Comparison of ENCODE assay signal across 13 cellular contexts in the genomic region with DNA sequence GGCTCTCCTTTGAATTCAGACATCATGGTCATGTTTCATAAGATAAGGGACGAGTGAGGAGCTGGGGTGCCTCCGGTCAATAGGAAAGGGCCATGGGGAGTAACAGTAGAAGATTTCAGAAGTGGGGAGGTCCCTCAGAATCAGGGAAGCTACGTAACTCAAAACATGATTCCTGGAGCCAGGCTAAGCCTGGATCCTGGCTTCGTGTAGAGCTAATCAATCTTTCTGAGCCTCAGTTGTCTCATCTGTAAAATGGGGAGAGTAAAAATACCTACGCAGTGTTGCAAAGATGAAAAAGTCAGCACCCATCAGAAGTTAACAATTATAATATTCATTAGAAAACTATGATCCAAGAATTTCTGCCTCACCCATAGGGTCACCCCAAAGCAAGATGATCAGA.
"Had no signal": no experiment of that assay in that cellular context is flagged by ENCODE, and none has a peak within 500 bp of the region (broad histone marks: within the 10 kb centered on the region; RNA-seq: fewer than 3 reads in every experiment).

No MANE protein-coding gene starts in this region.

- H3K9me3 ChIP-seq: ascending aorta, mucosa of descending colon had no signal

- DNase-seq: activated CD4-positive, alpha-beta memory T cell treated with anti-CD3 and anti-CD28 coated beads for 36 hours; activated CD4-positive, CD25-positive, alpha-beta regulatory T cell treated with anti-CD3 and anti-CD28 coated beads, Interleukin-2, amount 50 U/mL, for 72 hours; activated effector memory CD4-positive, alpha-beta T cell treated with anti-CD3 and anti-CD28 coated beads, Interleukin-2, amount 50 U/mL, for 16 hours; activated T-cell treated with anti-CD3 and anti-CD28 coated beads, Interleukin-2, amount 50 U/mL, for 4 hours; lower lobe of right lung; mucosa of descending colon; naive thymus-derived CD8-positive, alpha-beta T cell; right cardiac atrium; spleen; stimulated activated CD4-positive, alpha-beta T cell treated with anti-CD3 and anti-CD28 coated beads, Interleukin-1b, Interleukin-23, amount 100 ng/mL, for 48 hours; stimulated activated naive B cell treated with anti-CD40 and anti-IgM and Interleukin-4, amounts not matched to agents 10 μg/mL and 1 μg/mL and 100 μg/mL, for 72 hours; upper lobe of left lung had no signal

- H3K36me3 ChIP-seq: ascending aorta, lower lobe of right lung, spleen, upper lobe of left lung had no signal

- H3K4me3 ChIP-seq: ascending aorta, lower lobe of right lung, mucosa of descending colon, spleen, upper lobe of left lung had no signal

- H3K27ac ChIP-seq: lower lobe of right lung, spleen, upper lobe of left lung had no signal

- H3K4me1 ChIP-seq: ascending aorta, lower lobe of right lung had no signal

- ATAC-seq: activated T-cell treated with anti-CD3 and anti-CD28 coated beads, Interleukin-2, amount 50 U/mL, for 4 hours; lower lobe of right lung; mucosa of descending colon; naive thymus-derived CD8-positive, alpha-beta T cell; stimulated activated naive B cell treated with anti-CD40 and anti-IgM and Interleukin-4, amounts not matched to agents 10 μg/mL and 1 μg/mL and 100 μg/mL, for 72 hours had no signal

- H3K27me3 ChIP-seq: ascending aorta, upper lobe of left lung had no signal
